Comparison of ENCODE assay signal across 16 cellular contexts in the genomic region with DNA sequence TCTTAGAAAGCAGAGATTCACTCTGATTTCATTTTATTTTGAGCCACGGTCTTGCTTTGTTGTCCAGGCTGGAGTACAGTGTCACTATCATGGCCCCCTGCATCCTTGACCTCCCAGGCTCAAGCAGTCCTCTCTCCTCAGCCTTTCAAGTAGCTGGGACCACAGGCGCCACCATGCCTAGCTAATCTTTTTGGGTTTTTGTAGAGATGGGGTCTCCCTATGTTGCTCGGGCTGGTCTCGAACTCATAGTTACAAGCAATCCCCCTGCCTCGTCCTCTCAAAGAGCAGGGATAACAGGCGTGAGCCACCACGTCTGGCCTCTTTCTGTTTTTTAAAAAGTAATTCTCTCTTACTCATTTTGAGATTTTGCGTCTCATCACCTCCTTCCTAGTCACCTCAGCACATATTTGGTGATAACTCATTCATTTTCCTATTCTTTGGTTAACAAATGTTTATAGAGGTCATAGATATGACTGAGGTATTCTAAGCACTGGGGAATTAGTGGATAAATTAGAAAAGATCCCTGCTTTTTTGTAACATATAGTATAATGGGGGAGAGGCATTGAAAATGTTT.
"Had no signal": no experiment of that assay in that cellular context is flagged by ENCODE, and none has a peak within 500 bp of the region (broad histone marks: within the 10 kb centered on the region; RNA-seq: fewer than 3 reads in every experiment).

No MANE protein-coding gene starts in this region.

- H3K27ac Mint-ChIP-seq: dendritic cell treated with granulocyte-macrophage colony-stimulating factor and Interleukin-4, amounts not matched to agents 40 ng/mL and 50 ng/mL, for 4 days; effector memory CD8-positive, alpha-beta T cell; memory B cell; nephron; type B pancreatic cell; WTC11 had no signal

- DNase-seq: aorta; effector memory CD8-positive, alpha-beta T cell; foreskin keratinocyte; left ventricle myocardium inferior; nucleus accumbens; posterior cingulate gyrus; retina; RPMI8226; SIG-M5; stimulated activated CD4-positive, alpha-beta T cell treated with anti-CD3 and anti-CD28 coated beads, Interleukin-12 subunit alpha, Interleukin-12 subunit beta, amount 100 ng/mL, for 4 hours; stimulated activated naive CD8-positive, alpha-beta T cell treated with anti-CD3 and anti-CD28 coated beads, Interleukin-15, Interleukin-2, amounts not matched to agents 100 U/mL and 50 U/mL, for 24 hours had no signal

- H3K9me3 Mint-ChIP-seq: dendritic cell treated with granulocyte-macrophage colony-stimulating factor and Interleukin-4, amounts not matched to agents 40 ng/mL and 50 ng/mL, for 4 days; effector memory CD8-positive, alpha-beta T cell; memory B cell; nephron; type B pancreatic cell; WTC11 had no signal

- ATAC-seq: effector memory CD8-positive, alpha-beta T cell; foreskin keratinocyte; stimulated activated naive CD8-positive, alpha-beta T cell treated with anti-CD3 and anti-CD28 coated beads, Interleukin-15, Interleukin-2, amounts not matched to agents 100 U/mL and 50 U/mL, for 24 hours; WTC11 had no signal

- H3K27me3 Mint-ChIP-seq: dendritic cell treated with granulocyte-macrophage colony-stimulating factor and Interleukin-4, amounts not matched to agents 40 ng/mL and 50 ng/mL, for 4 days; effector memory CD8-positive, alpha-beta T cell; memory B cell; type B pancreatic cell had no signal

- H3K36me3 Mint-ChIP-seq: memory B cell, type B pancreatic cell, WTC11 had no signal

- H3K4me3 Mint-ChIP-seq: dendritic cell treated with granulocyte-macrophage colony-stimulating factor and Interleukin-4, amounts not matched to agents 40 ng/mL and 50 ng/mL, for 4 days; effector memory CD8-positive, alpha-beta T cell; memory B cell; nephron; type B pancreatic cell; WTC11 had no signal
